Comparison of ENCODE assay signal across 1 cellular context in the genomic region with DNA sequence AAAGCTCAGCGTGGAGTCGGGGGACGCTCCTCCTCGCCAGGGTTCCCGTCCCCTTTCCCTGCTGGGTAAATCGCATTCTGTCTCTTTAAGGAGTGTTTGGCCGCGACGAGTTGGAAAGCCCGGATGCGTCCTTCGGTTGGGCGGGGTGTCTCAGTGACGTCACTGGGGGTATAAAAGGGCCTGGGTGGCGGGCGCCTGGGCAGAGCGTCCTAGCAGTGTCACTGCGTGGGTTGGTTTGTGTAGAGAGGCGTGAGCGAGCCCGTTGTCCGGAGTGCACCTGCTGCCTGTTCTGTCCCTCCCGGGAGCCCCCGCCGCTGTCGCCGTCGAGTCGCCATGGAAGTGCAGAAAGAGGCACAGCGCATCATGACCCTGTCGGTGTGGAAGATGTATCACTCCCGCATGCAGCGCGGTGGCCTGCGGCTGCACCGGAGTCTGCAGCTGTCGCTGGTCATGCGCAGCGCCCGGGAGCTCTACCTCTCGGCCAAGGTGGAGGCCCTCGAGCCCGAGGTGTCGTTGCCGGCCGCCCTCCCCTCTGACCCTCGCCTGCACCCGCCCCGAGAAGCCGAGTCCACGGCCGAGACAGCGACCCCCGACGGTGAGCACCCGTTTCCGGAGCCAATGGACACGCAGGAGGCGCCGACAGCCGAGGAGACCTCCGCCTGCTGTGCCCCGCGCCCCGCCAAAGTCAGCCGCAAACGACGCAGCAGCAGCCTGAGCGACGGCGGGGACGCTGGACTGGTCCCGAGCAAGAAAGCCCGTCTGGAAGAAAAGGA.
A peak's percentile ranks its signal among the peaks of the same experiment; 100 is the strongest.
TF ChIP-seq lines count a peak whose summit lies in the region.

No MANE protein-coding gene starts in this region.

TF ChIP-seq in HEK293, 187 proteins besides CTCF, POLR2A, EP300 and RAD21 (continued from another document and continues in another):
- TF ChIP-seq, protein P1, sequence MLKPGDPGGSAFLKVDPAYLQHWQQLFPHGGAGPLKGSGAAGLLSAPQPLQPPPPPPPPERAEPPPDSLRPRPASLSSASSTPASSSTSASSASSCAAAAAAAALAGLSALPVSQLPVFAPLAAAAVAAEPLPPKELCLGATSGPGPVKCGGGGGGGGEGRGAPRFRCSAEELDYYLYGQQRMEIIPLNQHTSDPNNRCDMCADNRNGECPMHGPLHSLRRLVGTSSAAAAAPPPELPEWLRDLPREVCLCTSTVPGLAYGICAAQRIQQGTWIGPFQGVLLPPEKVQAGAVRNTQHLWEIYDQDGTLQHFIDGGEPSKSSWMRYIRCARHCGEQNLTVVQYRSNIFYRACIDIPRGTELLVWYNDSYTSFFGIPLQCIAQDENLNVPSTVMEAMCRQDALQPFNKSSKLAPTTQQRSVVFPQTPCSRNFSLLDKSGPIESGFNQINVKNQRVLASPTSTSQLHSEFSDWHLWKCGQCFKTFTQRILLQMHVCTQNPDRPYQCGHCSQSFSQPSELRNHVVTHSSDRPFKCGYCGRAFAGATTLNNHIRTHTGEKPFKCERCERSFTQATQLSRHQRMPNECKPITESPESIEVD (tag by site-specific recombination; IDR thresholded peaks at IDR 0.05) = peak; percentile 5; the same call in 1 of the 2 replicates
- peak; percentile 96 for TF ChIP-seq ZNF629 (tag by site-specific recombination; IDR thresholded peaks at IDR 0.05)
- TF ChIP-seq ZFP41 (tag by site-specific recombination; IDR thresholded peaks at IDR 0.05; ENCODE audit: borderline replicate concordance) = peak; percentile 99
- TF ChIP-seq, protein P2, sequence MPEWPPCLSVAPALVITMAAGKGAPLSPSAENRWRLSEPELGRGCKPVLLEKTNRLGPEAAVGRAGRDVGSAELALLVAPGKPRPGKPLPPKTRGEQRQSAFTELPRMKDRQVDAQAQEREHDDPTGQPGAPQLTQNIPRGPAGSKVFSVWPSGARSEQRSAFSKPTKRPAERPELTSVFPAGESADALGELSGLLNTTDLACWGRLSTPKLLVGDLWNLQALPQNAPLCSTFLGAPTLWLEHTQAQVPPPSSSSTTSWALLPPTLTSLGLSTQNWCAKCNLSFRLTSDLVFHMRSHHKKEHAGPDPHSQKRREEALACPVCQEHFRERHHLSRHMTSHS (tag by site-specific recombination; IDR thresholded peaks at IDR 0.05) = 0 out of 2 replicates have a peak, but pooled peaks have one; percentile 44
- TF ChIP-seq ZSCAN23 (tag by site-specific recombination; IDR thresholded peaks at IDR 0.05) = peak; percentile 89; the same call in 1 of the 2 replicates
- TF ChIP-seq, protein P3, sequence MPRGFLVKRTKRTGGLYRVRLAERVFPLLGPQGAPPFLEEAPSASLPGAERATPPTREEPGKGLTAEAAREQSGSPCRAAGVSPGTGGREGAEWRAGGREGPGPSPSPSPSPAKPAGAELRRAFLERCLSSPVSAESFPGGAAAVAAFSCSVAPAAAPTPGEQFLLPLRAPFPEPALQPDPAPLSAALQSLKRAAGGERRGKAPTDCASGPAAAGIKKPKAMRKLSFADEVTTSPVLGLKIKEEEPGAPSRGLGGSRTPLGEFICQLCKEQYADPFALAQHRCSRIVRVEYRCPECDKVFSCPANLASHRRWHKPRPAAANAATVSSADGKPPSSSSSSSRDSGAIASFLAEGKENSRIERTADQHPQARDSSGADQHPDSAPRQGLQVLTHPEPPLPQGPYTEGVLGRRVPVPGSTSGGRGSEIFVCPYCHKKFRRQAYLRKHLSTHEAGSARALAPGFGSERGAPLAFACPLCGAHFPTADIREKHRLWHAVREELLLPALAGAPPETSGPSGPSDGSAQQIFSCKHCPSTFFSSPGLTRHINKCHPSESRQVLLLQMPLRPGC (tag by site-specific recombination; IDR thresholded peaks at IDR 0.05) = peak; percentile 88
- TF ChIP-seq, protein P4, sequence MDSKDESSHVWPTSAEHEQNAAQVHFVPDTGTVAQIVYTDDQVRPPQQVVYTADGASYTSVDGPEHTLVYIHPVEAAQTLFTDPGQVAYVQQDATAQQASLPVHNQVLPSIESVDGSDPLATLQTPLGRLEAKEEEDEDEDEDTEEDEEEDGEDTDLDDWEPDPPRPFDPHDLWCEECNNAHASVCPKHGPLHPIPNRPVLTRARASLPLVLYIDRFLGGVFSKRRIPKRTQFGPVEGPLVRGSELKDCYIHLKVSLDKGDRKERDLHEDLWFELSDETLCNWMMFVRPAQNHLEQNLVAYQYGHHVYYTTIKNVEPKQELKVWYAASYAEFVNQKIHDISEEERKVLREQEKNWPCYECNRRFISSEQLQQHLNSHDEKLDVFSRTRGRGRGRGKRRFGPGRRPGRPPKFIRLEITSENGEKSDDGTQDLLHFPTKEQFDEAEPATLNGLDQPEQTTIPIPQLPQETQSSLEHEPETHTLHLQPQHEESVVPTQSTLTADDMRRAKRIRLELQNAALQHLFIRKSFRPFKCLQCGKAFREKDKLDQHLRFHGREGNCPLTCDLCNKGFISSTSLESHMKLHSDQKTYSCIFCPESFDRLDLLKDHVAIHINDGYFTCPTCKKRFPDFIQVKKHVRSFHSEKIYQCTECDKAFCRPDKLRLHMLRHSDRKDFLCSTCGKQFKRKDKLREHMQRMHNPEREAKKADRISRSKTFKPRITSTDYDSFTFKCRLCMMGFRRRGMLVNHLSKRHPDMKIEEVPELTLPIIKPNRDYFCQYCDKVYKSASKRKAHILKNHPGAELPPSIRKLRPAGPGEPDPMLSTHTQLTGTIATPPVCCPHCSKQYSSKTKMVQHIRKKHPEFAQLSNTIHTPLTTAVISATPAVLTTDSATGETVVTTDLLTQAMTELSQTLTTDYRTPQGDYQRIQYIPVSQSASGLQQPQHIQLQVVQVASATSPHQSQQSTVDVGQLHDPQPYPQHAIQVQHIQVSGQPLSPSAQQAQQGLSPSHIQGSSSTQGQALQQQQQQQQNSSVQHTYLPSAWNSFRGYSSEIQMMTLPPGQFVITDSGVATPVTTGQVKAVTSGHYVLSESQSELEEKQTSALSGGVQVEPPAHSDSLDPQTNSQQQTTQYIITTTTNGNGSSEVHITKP (tag by site-specific recombination; IDR thresholded peaks at IDR 0.05) = peak; percentile 93
- TF ChIP-seq, protein P5, sequence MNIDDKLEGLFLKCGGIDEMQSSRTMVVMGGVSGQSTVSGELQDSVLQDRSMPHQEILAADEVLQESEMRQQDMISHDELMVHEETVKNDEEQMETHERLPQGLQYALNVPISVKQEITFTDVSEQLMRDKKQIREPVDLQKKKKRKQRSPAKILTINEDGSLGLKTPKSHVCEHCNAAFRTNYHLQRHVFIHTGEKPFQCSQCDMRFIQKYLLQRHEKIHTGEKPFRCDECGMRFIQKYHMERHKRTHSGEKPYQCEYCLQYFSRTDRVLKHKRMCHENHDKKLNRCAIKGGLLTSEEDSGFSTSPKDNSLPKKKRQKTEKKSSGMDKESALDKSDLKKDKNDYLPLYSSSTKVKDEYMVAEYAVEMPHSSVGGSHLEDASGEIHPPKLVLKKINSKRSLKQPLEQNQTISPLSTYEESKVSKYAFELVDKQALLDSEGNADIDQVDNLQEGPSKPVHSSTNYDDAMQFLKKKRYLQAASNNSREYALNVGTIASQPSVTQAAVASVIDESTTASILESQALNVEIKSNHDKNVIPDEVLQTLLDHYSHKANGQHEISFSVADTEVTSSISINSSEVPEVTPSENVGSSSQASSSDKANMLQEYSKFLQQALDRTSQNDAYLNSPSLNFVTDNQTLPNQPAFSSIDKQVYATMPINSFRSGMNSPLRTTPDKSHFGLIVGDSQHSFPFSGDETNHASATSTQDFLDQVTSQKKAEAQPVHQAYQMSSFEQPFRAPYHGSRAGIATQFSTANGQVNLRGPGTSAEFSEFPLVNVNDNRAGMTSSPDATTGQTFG (tag by site-specific recombination; IDR thresholded peaks at IDR 0.05; ENCODE audit: borderline replicate concordance) = peak; percentile 79; the same call in 1 of the 2 replicates
- TF ChIP-seq, protein P6, sequence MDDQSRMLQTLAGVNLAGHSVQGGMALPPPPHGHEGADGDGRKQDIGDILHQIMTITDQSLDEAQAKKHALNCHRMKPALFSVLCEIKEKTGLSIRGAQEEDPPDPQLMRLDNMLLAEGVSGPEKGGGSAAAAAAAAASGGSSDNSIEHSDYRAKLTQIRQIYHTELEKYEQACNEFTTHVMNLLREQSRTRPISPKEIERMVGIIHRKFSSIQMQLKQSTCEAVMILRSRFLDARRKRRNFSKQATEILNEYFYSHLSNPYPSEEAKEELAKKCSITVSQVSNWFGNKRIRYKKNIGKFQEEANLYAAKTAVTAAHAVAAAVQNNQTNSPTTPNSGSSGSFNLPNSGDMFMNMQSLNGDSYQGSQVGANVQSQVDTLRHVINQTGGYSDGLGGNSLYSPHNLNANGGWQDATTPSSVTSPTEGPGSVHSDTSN (CRISPR knock-in tag; IDR thresholded peaks at IDR 0.05) = no peak
- peak; percentile 75; the same call in 1 of the 2 replicates for TF ChIP-seq ZNF76 (tag by site-specific recombination; IDR thresholded peaks at IDR 0.05; ENCODE audit: borderline replicate concordance, low read depth)
- TF ChIP-seq KLF1 (tag by site-specific recombination; IDR thresholded peaks at IDR 0.05) = peak; percentile 74
- TF ChIP-seq, protein P7, sequence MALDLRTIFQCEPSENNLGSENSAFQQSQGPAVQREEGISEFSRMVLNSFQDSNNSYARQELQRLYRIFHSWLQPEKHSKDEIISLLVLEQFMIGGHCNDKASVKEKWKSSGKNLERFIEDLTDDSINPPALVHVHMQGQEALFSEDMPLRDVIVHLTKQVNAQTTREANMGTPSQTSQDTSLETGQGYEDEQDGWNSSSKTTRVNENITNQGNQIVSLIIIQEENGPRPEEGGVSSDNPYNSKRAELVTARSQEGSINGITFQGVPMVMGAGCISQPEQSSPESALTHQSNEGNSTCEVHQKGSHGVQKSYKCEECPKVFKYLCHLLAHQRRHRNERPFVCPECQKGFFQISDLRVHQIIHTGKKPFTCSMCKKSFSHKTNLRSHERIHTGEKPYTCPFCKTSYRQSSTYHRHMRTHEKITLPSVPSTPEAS (tag by site-specific recombination; IDR thresholded peaks at IDR 0.05) = peak; percentile 52; the same call in 1 of the 2 replicates
- peak; percentile 85 for TF ChIP-seq SP7 (tag by site-specific recombination; IDR thresholded peaks at IDR 0.05)
- TF ChIP-seq ZNF585B (tag by site-specific recombination; IDR thresholded peaks at IDR 0.05) = no peak
- TF ChIP-seq ZNF404 (tag by site-specific recombination; IDR thresholded peaks at IDR 0.05) = peak; percentile 22; the same call in 1 of the 2 replicates
- TF ChIP-seq, protein P8, sequence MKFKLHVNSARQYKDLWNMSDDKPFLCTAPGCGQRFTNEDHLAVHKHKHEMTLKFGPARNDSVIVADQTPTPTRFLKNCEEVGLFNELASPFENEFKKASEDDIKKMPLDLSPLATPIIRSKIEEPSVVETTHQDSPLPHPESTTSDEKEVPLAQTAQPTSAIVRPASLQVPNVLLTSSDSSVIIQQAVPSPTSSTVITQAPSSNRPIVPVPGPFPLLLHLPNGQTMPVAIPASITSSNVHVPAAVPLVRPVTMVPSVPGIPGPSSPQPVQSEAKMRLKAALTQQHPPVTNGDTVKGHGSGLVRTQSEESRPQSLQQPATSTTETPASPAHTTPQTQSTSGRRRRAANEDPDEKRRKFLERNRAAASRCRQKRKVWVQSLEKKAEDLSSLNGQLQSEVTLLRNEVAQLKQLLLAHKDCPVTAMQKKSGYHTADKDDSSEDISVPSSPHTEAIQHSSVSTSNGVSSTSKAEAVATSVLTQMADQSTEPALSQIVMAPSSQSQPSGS (tag by site-specific recombination; IDR thresholded peaks at IDR 0.05; ENCODE audit: low read depth) = peak; percentile 100
- TF ChIP-seq, protein P9, sequence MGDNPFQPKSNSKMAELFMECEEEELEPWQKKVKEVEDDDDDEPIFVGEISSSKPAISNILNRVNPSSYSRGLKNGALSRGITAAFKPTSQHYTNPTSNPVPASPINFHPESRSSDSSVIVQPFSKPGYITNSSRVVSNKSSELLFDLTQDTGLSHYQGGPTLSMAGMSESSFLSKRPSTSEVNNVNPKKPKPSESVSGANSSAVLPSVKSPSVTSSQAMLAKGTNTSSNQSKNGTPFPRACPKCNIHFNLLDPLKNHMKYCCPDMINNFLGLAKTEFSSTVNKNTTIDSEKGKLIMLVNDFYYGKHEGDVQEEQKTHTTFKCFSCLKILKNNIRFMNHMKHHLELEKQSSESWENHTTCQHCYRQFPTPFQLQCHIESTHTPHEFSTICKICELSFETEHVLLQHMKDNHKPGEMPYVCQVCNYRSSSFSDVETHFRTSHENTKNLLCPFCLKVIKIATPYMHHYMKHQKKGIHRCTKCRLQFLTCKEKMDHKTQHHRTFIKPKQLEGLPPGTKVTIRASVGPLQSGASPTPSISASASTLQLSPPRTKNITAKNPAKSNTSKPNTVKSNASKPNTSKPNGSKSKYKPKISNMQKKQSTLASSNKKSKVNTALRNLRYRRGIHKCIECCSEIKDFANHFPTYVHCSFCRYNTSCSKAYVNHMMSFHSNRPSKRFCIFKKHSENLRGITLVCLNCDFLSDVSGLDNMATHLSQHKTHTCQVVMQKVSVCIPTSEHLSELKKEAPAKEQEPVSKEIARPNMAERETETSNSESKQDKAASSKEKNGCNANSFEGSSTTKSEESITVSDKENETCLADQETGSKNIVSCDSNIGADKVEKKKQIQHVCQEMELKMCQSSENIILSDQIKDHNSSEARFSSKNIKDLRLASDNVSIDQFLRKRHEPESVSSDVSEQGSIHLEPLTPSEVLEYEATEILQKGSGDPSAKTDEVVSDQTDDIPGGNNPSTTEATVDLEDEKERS (tag by site-specific recombination; IDR thresholded peaks at IDR 0.05) = peak; percentile 55; the same call in 1 of the 2 replicates
- no peak for TF ChIP-seq ZNF175 (tag by site-specific recombination; IDR thresholded peaks at IDR 0.05)
- peak; percentile 82; the same call in 1 of the 2 replicates for TF ChIP-seq REPIN1 (tag by site-specific recombination; IDR thresholded peaks at IDR 0.05; ENCODE audit: low read depth)
- TF ChIP-seq, protein P10, sequence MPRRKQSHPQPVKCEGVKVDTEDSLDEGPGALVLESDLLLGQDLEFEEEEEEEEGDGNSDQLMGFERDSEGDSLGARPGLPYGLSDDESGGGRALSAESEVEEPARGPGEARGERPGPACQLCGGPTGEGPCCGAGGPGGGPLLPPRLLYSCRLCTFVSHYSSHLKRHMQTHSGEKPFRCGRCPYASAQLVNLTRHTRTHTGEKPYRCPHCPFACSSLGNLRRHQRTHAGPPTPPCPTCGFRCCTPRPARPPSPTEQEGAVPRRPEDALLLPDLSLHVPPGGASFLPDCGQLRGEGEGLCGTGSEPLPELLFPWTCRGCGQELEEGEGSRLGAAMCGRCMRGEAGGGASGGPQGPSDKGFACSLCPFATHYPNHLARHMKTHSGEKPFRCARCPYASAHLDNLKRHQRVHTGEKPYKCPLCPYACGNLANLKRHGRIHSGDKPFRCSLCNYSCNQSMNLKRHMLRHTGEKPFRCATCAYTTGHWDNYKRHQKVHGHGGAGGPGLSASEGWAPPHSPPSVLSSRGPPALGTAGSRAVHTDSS (tag by site-specific recombination; IDR thresholded peaks at IDR 0.05) = peak; percentile 43; the same call in 1 of the 2 replicates
- TF ChIP-seq ZNF473 (tag by site-specific recombination; IDR thresholded peaks at IDR 0.05) = no peak
- no peak for TF ChIP-seq MEIS1 (CRISPR knock-in tag; IDR thresholded peaks at IDR 0.05; ENCODE audit: borderline replicate concordance)
- peak; percentile 74 for TF ChIP-seq BCL11B (tag by site-specific recombination; IDR thresholded peaks at IDR 0.05; ENCODE audit: low read depth)
- TF ChIP-seq ZFP37 (tag by site-specific recombination; IDR thresholded peaks at IDR 0.05) = peak; percentile 97
- peak; percentile 17; the same call in 1 of the 2 replicates for TF ChIP-seq ZNF335 (tag by site-specific recombination; conservative IDR thresholded peaks at IDR 0.05)
- peak; percentile 98 for TF ChIP-seq ZNF600 (tag by site-specific recombination; IDR thresholded peaks at IDR 0.05)
- TF ChIP-seq ZNF677 (tag by site-specific recombination; IDR thresholded peaks at IDR 0.05) = no peak
- peak; percentile 78 for TF ChIP-seq ZBTB7A (tag by site-specific recombination; IDR thresholded peaks at IDR 0.05; ENCODE audit: low read depth)
- TF ChIP-seq ZNF843 (tag by site-specific recombination; IDR thresholded peaks at IDR 0.05) = peak; percentile 82
- TF ChIP-seq FEZF1 (tag by site-specific recombination; IDR thresholded peaks at IDR 0.05) = no peak
- TF ChIP-seq ZNF596 (tag by site-specific recombination; IDR thresholded peaks at IDR 0.05) = no peak; the same call in 1 of the 2 replicates
- no peak for TF ChIP-seq ZNF530 (tag by site-specific recombination; IDR thresholded peaks at IDR 0.05; ENCODE audit: low read depth)
- no peak for TF ChIP-seq ZNF433 (tag by site-specific recombination; IDR thresholded peaks at IDR 0.05; ENCODE audit: low read depth)
